Comparison of ENCODE assay signal across 8 cellular contexts in the genomic region with DNA sequence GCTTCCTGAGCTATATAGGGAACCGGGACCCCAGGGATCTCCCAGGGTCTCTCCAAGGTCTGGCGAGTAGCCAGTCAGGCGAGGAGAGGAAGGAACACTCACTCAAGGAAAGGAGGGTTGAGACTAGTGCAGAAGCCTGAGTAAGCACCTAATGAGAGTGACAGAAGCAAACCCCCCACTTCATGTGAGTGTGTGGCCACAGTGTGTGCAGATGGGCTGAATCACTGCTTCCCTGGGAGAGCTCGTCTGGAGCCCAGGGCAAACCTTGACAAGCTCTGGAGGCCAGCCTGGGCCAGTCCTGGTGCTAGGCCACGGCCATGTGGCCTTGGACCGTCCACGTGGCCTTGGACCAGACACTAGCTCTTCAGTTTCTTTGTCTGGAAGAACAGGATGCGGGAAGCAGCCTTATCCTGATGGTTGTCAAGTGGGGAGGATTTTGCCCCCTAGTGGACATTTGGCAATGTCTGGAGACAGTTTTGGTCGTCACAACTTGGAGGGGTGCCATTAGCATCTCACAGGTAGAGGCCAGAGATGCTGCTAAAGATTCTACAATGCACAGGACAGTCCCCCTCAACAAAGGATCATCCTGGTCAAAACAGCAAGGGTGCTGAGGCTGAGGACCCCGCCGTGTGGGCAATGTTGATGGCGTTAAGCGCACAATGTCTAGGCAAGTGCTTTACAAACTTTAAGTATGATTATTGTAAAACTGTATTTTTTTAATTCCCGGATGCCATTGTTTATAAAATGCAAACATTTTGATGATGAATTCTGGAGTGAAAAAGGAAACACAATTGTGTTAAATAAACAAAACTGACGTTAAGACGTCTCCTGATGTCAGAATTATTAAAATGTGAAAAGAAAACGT. TPM values are rescaled to one million over a fixed set of nuclear protein-coding genes. Genes with fewer than 3 reads are reported as not detected.
DNase-seq lines count a peak whose midpoint lies in the region; ATAC-seq and TF ChIP-seq lines count a peak whose summit lies in the region.

No MANE protein-coding gene starts in this region.

- TF ChIP-seq CTCF in DND-41 (IDR thresholded peaks at IDR 0.05; ENCODE audit: borderline replicate concordance, extremely low read depth, low read length, poor library complexity, severe bottlenecking) (peak; percentile 71), PC-9 (conservative IDR thresholded peaks at IDR 0.05) (peak; percentile 87), MCF 10A (IDR thresholded peaks at IDR 0.05; ENCODE audit: unreplicated experiment) (peak; percentile 67)

- H3K4me2 ChIP-seq in DND-41 (ENCODE audit: insufficient read depth, low read length) (no peak overlapping the region), PC-9 (no peak overlapping the region)

- BruUV-seq in PC-9 (replicated peaks; lab: Mats Ljungman, UMichigan) (no TSS peak), MCF 10A (replicated peaks; lab: Mats Ljungman, UMichigan) (no TSS peak)

- H4K20me1 ChIP-seq in DND-41 (ENCODE audit: insufficient read depth, low read length), result no peaks in the 10 kb centered on the region
- H4K20me1 ChIP-seq in PC-9 (ENCODE audit: insufficient read depth), result no peaks in the 10 kb centered on the region

- H3K9ac ChIP-seq in DND-41 (ENCODE audit: low read depth, low read length), result no peak overlapping the region

- H3K4me3 Mint-ChIP-seq in MCF 10A (ENCODE audit: unreplicated experiment), result no peak overlapping the region

- H3K4me3 ChIP-seq in DND-41 (ENCODE audit: low read depth in 1 of 2, low read length in 2 of 2) (no peak overlapping the region), PC-9 (no peak overlapping the region)

- no peak overlapping the region for H3K27ac Mint-ChIP-seq in MCF 10A (ENCODE audit: low read depth, unreplicated experiment)

- no peaks in the 10 kb centered on the region for H3K9me3 ChIP-seq in DND-41 (ENCODE audit: insufficient read depth, low read length, severe bottlenecking)
- H3K9me3 ChIP-seq in PC-9 (ENCODE audit: insufficient read depth, low read depth), result no peaks in the 10 kb centered on the region

- ATAC-seq in DND-41 (ENCODE audit: insufficient read depth, low read depth) (peak; percentile 72), GM19397 (IDR thresholded peaks at IDR 0.05; ENCODE audit: unreplicated experiment) (no peak), GM18867 (IDR thresholded peaks at IDR 0.05; ENCODE audit: unreplicated experiment) (no peak)

- DNase-seq in DND-41 (peak; percentile 45), HUDEP-2 (lab: John Stamatoyannopoulos, UW; ENCODE audit: unreplicated experiment in 76 of 76) (peak in 50 of 76 experiments; percentile 1 to 55 (median 30)), PC-9 (peak; percentile 62 to 63), MCF 10A (ENCODE audit: unreplicated experiment) (peak; percentile 91), iris pigment epithelial cell (ENCODE audit: low read depth) (peak; percentile 79)
- peak; percentile 9 to 11 for DNase-seq in stimulated activated CD4-positive, alpha-beta T cell treated with anti-CD3 and anti-CD28 coated beads, Interleukin-4, amount 100 ng/mL, for 48 hours (ENCODE audit: low read depth in 2 of 2)

- no peaks in the 10 kb centered on the region for H3K79me2 ChIP-seq in DND-41 (ENCODE audit: insufficient read depth, low read length)
- no peaks in the 10 kb centered on the region for H3K79me2 ChIP-seq in PC-9 (ENCODE audit: low read depth)

- POLR2A ChIA-PET in PC-9 (lab: Charles Lee; ENCODE audit: unreplicated experiment), result interaction anchor here (0.7 kb wide), 3 partner anchors 9 to 59 kb away, joined by 3 to 4 read pairs (median 4); no protein-coding TSS in a partner anchor
- POLR2A ChIA-PET in MCF 10A (lab: Yijun Ruan, JAX), result interaction anchor here (0.9 to 2.0 kb wide), 3 partner anchors 23 to 205 kb away, joined by 3 to 6 read pairs (median 3); no protein-coding TSS in a partner anchor

- H3K27ac ChIP-seq in DND-41 (ENCODE audit: low read length), result no peak overlapping the region
- no peak overlapping the region for H3K27ac ChIP-seq in PC-9

- H2AFZ ChIP-seq in DND-41 (ENCODE audit: low read depth, low read length), result no peak overlapping the region
- no peak overlapping the region for H2AFZ ChIP-seq in PC-9

- H3K4me1 ChIP-seq in DND-41 (ENCODE audit: insufficient read depth, low read length) (no peaks in the 10 kb centered on the region), PC-9 (replicated peaks; ENCODE audit: insufficient read depth) (peaks cover 5% of the 10 kb centered on the region)

- CTCF ChIA-PET in PC-9 (lab: Charles Lee), result interaction anchor here (0.6 to 1.1 kb wide), 8 partner anchors 9 to 71 kb away, joined by 3 to 8 read pairs (median 4); a partner anchor contains a TSS
- CTCF ChIA-PET in MCF 10A (lab: Yijun Ruan, JAX), result interaction anchor here (0.7 to 4.8 kb wide), 24 partner anchors 8 to 335 kb away, joined by 3 to 40 read pairs (median 4); no protein-coding TSS in a partner anchor

- H3K36me3 Mint-ChIP-seq in MCF 10A (ENCODE audit: insufficient read depth, unreplicated experiment), result no peaks in the 10 kb centered on the region

- no peaks in the 10 kb centered on the region for H3K27me3 ChIP-seq in DND-41 (ENCODE audit: insufficient read depth, low read length, poor library complexity)
- no peaks in the 10 kb centered on the region for H3K27me3 ChIP-seq in PC-9 (ENCODE audit: insufficient read depth, low read depth)

- no peaks in the 10 kb centered on the region for H3K9me2 ChIP-seq in PC-9 (ENCODE audit: insufficient read depth)

- H3F3A ChIP-seq in PC-9 (ENCODE audit: insufficient read depth, low read depth), result no peaks in the 10 kb centered on the region

- no peaks in the 10 kb centered on the region for H3K27me3 Mint-ChIP-seq in MCF 10A (ENCODE audit: insufficient read depth, unreplicated experiment)

- H3K4me1 Mint-ChIP-seq in MCF 10A (ENCODE audit: insufficient read depth, unreplicated experiment), result peaks cover 7% of the 10 kb centered on the region

- H3K9me3 Mint-ChIP-seq in MCF 10A (ENCODE audit: unreplicated experiment), result no peaks in the 10 kb centered on the region

- H3K36me3 ChIP-seq in DND-41 (ENCODE audit: insufficient read depth, low read length), result no peaks in the 10 kb centered on the region
- no peaks in the 10 kb centered on the region for H3K36me3 ChIP-seq in PC-9 (ENCODE audit: low read depth)

- intact Hi-C loops in PC-9 (cut with micrococcal nuclease; ENCODE audit: unreplicated experiment), result loop anchor here (1.0 to 5.0 kb wide), 2 partner anchors 67 to 106 kb away; no protein-coding TSS in a partner anchor
- intact Hi-C loops in MCF 10A (cut with micrococcal nuclease), result loop anchor here (1.0 to 5.0 kb wide), 3 partner anchors 47 to 205 kb away; no protein-coding TSS in a partner anchor

RNA-seq across cellular contexts. Expression of a gene that starts 34.8 kb away (rescaled TPM):
- 101 and 128 TPM in 2 replicates for total RNA-seq in PC-9 (2021)
- 12.5 and 14.4 TPM in 2 replicates for total RNA-seq in MCF 10A (2022)

Comparison
In these comparisons a context has a peak if more than half of its experiments do, and no peak if none do; other contexts are left out.
1. DNase-seq: peak in every context shown above with its lines; median percentile 91 in MCF 10A; 79 in iris pigment epithelial cell; 62 in PC-9; 45 in DND-41; 30 in HUDEP-2; 10 in stimulated activated CD4-positive, alpha-beta T cell treated with anti-CD3 and anti-CD28 coated beads, Interleukin-4, amount 100 ng/mL, for 48 hours.